In genomic region chr6:139429559-139430150, GRCh38 we compare ENCODE assay signal across 1 cellular context.
TF ChIP-seq lines count a peak whose summit lies in the region.

No MANE protein-coding gene starts in this region.

TF ChIP-seq in H1, 55 proteins besides CTCF, POLR2A, EP300 and RAD21 (continued from another document):
- TF ChIP-seq ATF2 (IDR thresholded peaks at IDR 0.05; ENCODE audit: low read length) (no peak), KDM1A (IDR thresholded peaks at IDR 0.05; ENCODE audit: borderline replicate concordance, low read length) (no peak), TBP (IDR thresholded peaks at IDR 0.05; ENCODE audit: low read depth, low read length) (no peak), PHF8 (conservative IDR thresholded peaks at IDR 0.05; ENCODE audit: low read depth, low read length) (no peak), CBX5 (IDR thresholded peaks at IDR 0.05; ENCODE audit: low read depth, low read length) (no peak), KDM4A (IDR thresholded peaks at IDR 0.05; ENCODE audit: low read depth, low read length, severe bottlenecking) (no peak), SP1 (IDR thresholded peaks at IDR 0.05; ENCODE audit: low read depth, low read length) (no peak)
